Comparison of ENCODE assay signal across 20 cellular contexts in the genomic region with DNA sequence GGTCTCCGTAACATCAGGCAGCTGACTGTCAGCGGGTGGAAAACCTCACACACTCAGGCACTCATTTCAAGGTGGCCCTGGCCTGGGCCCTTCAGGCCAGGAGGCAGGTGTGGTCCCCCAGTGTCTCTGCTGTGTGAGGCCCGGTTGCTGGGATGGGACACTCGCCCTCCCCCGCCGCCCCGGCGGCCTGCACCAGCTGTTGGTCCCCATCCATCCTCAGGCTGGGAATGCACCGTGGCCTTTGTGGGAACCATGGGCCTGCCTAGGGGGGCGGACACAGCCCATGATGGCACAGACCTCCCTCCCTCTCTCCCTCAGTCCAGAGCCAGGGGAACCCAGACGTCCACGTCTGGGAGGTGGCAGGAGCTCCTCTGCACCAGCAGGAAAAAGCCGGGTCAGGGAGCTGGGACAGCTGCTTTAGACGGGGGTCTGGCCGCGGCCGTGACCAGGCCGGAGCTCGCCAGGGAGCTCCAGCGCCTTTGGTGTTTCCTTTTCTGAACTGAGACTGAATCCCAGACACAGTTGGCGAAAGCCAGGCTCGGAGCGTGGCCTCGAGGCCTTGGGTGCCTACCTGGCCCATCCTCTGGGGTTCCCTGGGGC. TPM values are rescaled to one million over a fixed set of nuclear protein-coding genes. Genes with fewer than 3 reads are reported as not detected.
DNase-seq lines count a peak whose midpoint lies in the region; ATAC-seq lines count a peak whose summit lies in the region.
"Had no signal": no experiment of that assay in that cellular context is flagged by ENCODE, and none has a peak within 500 bp of the region (broad histone marks: within the 10 kb centered on the region; RNA-seq: fewer than 3 reads in every experiment).

No MANE protein-coding gene starts in this region.

- H3K14ac ChIP-seq in neuronal stem cell (ENCODE audit: low read length), result peak overlapping the region; percentile 71

- H3K36me3 ChIP-seq in SJCRH30 (no peaks in the 10 kb centered on the region), neuronal stem cell (replicated peaks in 1 of 2; ENCODE audit: control insufficient read depth in 2 of 2, insufficient read depth in 2 of 2, low read length in 2 of 2) (no peaks in the 10 kb centered on the region)
- H3K36me3 ChIP-seq: HAP-1 had no signal

- H3K23ac ChIP-seq in neuronal stem cell (ENCODE audit: low read depth, low read length, poor library complexity), result no peak overlapping the region

- peaks cover 2% of the 10 kb centered on the region for H3K79me1 ChIP-seq in neuronal stem cell (ENCODE audit: low read depth, low read length)

- peak overlapping the region; percentile 44 for H3K18ac ChIP-seq in neuronal stem cell (ENCODE audit: low read length)

- peak overlapping the region; percentile 61 for H2AK5ac ChIP-seq in neuronal stem cell (ENCODE audit: low read depth, low read length)

- peaks cover 2% of the 10 kb centered on the region; the same call in 1 of the 2 replicates for H3K4me1 ChIP-seq in SJCRH30
- peaks cover 13 to 19% of the 10 kb centered on the region in 2 donors for H3K4me1 ChIP-seq in neuronal stem cell (ENCODE audit: control insufficient read depth in 2 of 2, insufficient read depth in 1 of 2, low read depth in 1 of 2, low read length in 2 of 2)

- no CpG with 5 or more reads among the region's 24 CpGs for whole genome bisulfite sequencing in neuronal stem cell (ENCODE audit: extremely low coverage in 2 of 2, insufficient read length in 2 of 2, insufficient replicate concordance in 1 of 2), 2 donors

- H3K9me3 ChIP-seq in SJCRH30 (replicated peaks) (0 out of 2 replicates have a peak, but pooled peaks cover 3% of the 10 kb centered on the region), neuronal stem cell (replicated peaks in 1 of 2; ENCODE audit: control insufficient read depth in 2 of 2, insufficient read depth in 1 of 2, low read depth in 1 of 2, low read length in 2 of 2) (peaks cover 6 to 22% of the 10 kb centered on the region in 2 donors)

- no peak overlapping the region for H4K8ac ChIP-seq in neuronal stem cell (ENCODE audit: low read depth, low read length)

- H3K4me3 ChIP-seq in SJCRH30, result no peak overlapping the region
- H3K4me3 ChIP-seq in neuronal stem cell (ENCODE audit: low read length in 2 of 2), result no peak overlapping the region
- H3K4me3 ChIP-seq: GM12878, GM23248, HAP-1 had no signal

- H2BK5ac ChIP-seq in neuronal stem cell (ENCODE audit: low read length), result peak overlapping the region; percentile 87

- H3K4me2 ChIP-seq in neuronal stem cell (ENCODE audit: insufficient read depth, low read length, poor library complexity, severe bottlenecking), result no peak overlapping the region

- H2BK12ac ChIP-seq in neuronal stem cell (ENCODE audit: low read length), result peak overlapping the region; percentile 41

- H2BK15ac ChIP-seq in neuronal stem cell (ENCODE audit: low read length), result peak overlapping the region; percentile 38

- H3K27me3 ChIP-seq in SJCRH30, result no peaks in the 10 kb centered on the region
- H3K27me3 ChIP-seq in neuronal stem cell (ENCODE audit: control insufficient read depth in 3 of 3, insufficient read depth in 3 of 3, low read depth in 1 of 3, low read length in 3 of 3), result peaks cover 0 to 35% (median 0%) of the 10 kb centered on the region in 3 experiments

- H3K27ac ChIP-seq in SJCRH30 (peak overlapping the region; percentile 13; the same call in 1 of the 2 replicates), neuronal stem cell (replicated peaks; ENCODE audit: low read length) (no peak overlapping the region)
- H3K27ac ChIP-seq: GM23248 had no signal

- no peak overlapping the region for H2AFZ ChIP-seq in neuronal stem cell (ENCODE audit: low read length)
- H2AFZ ChIP-seq: GM23248 had no signal

- ATAC-seq in GM21576 (IDR thresholded peaks at IDR 0.05; ENCODE audit: unreplicated experiment), result no peak
- ATAC-seq: GM12878 had no signal

- peak; percentile 31 to 40 for DNase-seq in SJCRH30
- DNase-seq in left kidney (ENCODE audit: low read depth, low spot score), result peak; percentile 15
- DNase-seq in neuronal stem cell (ENCODE audit: low spot score), result no peak
- DNase-seq in hypothalamus (lab: John Stamatoyannopoulos, UW), result no peak
- no peak for DNase-seq in effector CD4-positive, alpha-beta T cell
- DNase-seq: CD4-positive, alpha-beta T cell; CD8-positive, alpha-beta memory T cell; DMS 273 treated with DMSO at 0.1 percent for 48 hours; DMS79; EL; GDM1; GM23248; HFFc6 had no signal

- H3K9ac ChIP-seq in neuronal stem cell (ENCODE audit: low read depth, low read length, poor library complexity), result no peak overlapping the region
- H3K9ac ChIP-seq: GM23248 had no signal

- peak overlapping the region; percentile 47 for H2BK120ac ChIP-seq in neuronal stem cell (ENCODE audit: low read depth, low read length)

- peak overlapping the region; percentile 41 for H3K4ac ChIP-seq in neuronal stem cell (ENCODE audit: low read length)

- H4K91ac ChIP-seq in neuronal stem cell (ENCODE audit: low read depth, low read length, poor library complexity), result no peak overlapping the region

RNA-seq across cellular contexts. Expression of gene ADGRA1, which starts 15.7 kb away (rescaled TPM):
- total RNA-seq in SJCRH30 (2014; rRNA removed; shearing (Covaris generic)), result 0.81 and 1.0 TPM in 2 replicates
- polyA plus RNA-seq in neuronal stem cell (2013, experiment 1 of 2), result 0.08 TPM
- polyA plus RNA-seq in neuronal stem cell (2013, experiment 2 of 2), result 0.07 TPM
- total RNA-seq: CD4-positive, alpha-beta T cell; CD8-positive, alpha-beta memory T cell; GM12878; GM23248; H4; HFFc6 had no signal
- polyA plus RNA-seq: BJ; CD14-positive monocyte; CD8-positive, alpha-beta memory T cell; GM12878; GM23248 had no signal

RNA-seq across cellular contexts. Expression of gene KNDC1, which starts 56.6 kb away (rescaled TPM):
- total RNA-seq in SJCRH30 (2014; rRNA removed; shearing (Covaris generic)), result 1.1 TPM in 1 of 2 replicates, not detected in the other
- 6.4 TPM for polyA plus RNA-seq in neuronal stem cell (2013, experiment 1 of 2)
- 6.1 TPM for polyA plus RNA-seq in neuronal stem cell (2013, experiment 2 of 2)
- total RNA-seq: A673; CD4-positive, alpha-beta T cell; CD8-positive, alpha-beta memory T cell had no signal

Comparison
In these comparisons a context has a peak if more than half of its experiments do, and no peak if none do; other contexts are left out.
1. DNase-seq: peak in SJCRH30 (2 of 2) and left kidney (single experiment); none in neuronal stem cell (single experiment), hypothalamus (0 of 51) and effector CD4-positive, alpha-beta T cell (single experiment).